29 cellular contexts compared by ENCODE assay signal in genomic region chr13:60745343-60745742, GRCh38.
DNase-seq lines count a peak whose midpoint lies in the region; ATAC-seq, FAIRE-seq and TF ChIP-seq lines count a peak whose summit lies in the region.
"Had no signal": no experiment of that assay in that cellular context is flagged by ENCODE, and none has a peak within 500 bp of the region (broad histone marks: within the 10 kb centered on the region; RNA-seq: fewer than 3 reads in every experiment).

No MANE protein-coding gene starts in this region.

- H3K4me2 ChIP-seq in mesenchymal stem cell (ENCODE audit: low read length, poor library complexity, severe bottlenecking) = no peak overlapping the region
- H3K4me2 ChIP-seq: BLaER1 had no signal

- no peaks in the 10 kb centered on the region for H3K79me1 ChIP-seq in mesenchymal stem cell (replicated peaks; ENCODE audit: low read length, poor library complexity, severe bottlenecking)

- no peaks in the 10 kb centered on the region for H3K9me3 ChIP-seq in mesenchymal stem cell (ENCODE audit: control insufficient read depth, low read length)
- H3K9me3 ChIP-seq: BE2C, BLaER1 had no signal

- no peak overlapping the region for H3K27ac Mint-ChIP-seq in stimulated activated naive CD8-positive, alpha-beta T cell treated with anti-CD3 and anti-CD28 coated beads, Interleukin-15, amount 100 ng/mL, for 72 hours
- H3K27ac Mint-ChIP-seq: CD14-positive monocyte; CD4-positive, alpha-beta memory T cell; CD4-positive, CD25-positive, alpha-beta regulatory T cell had no signal

- H2AK5ac ChIP-seq in mesenchymal stem cell (ENCODE audit: low read length, severe bottlenecking) = no peak overlapping the region

- no peak for ATAC-seq in stimulated activated naive CD8-positive, alpha-beta T cell treated with anti-CD3 and anti-CD28 coated beads, Interleukin-15, amount 100 ng/mL, for 72 hours
- no peak for ATAC-seq in GM18858 (IDR thresholded peaks at IDR 0.05; ENCODE audit: unreplicated experiment)
- ATAC-seq: GM12878 had no signal

- H3K4me3 ChIP-seq in bronchial epithelial cell (ENCODE audit: low read depth, low read length) = no peak overlapping the region
- H3K4me3 ChIP-seq in mesenchymal stem cell (ENCODE audit: insufficient read depth in 1 of 2, low read depth in 1 of 2, low read length in 2 of 2) = no peak overlapping the region
- H3K4me3 ChIP-seq in retinal pigment epithelial cell (ENCODE audit: low read length) = no peak overlapping the region
- H3K4me3 ChIP-seq: BLaER1, GM12878 had no signal

- TF ChIP-seq CTCF in bronchial epithelial cell (IDR thresholded peaks at IDR 0.05; ENCODE audit: insufficient read depth, low read length, severe bottlenecking) = no peak
- no peak for TF ChIP-seq CTCF in retinal pigment epithelial cell (conservative IDR thresholded peaks at IDR 0.05; ENCODE audit: low read depth, low read length)

- H3K27me3 ChIP-seq in bronchial epithelial cell (ENCODE audit: control insufficient read depth, insufficient read depth, low read length) = no peaks in the 10 kb centered on the region
- H3K27me3 ChIP-seq in mesenchymal stem cell (ENCODE audit: control insufficient read depth in 1 of 2, insufficient read depth in 1 of 2, low read length in 2 of 2) = peaks cover 0 to 3% of the 10 kb centered on the region in 2 experiments
- H3K27me3 ChIP-seq: BLaER1 had no signal

- 52% methylated on average over 3 of the region's 3 CpGs for WGBS in mesenchymal stem cell

- no peak overlapping the region for H3K9ac ChIP-seq in mesenchymal stem cell (ENCODE audit: low read length)
- H3K9ac ChIP-seq: BLaER1 had no signal

- no peak overlapping the region for H2BK15ac ChIP-seq in mesenchymal stem cell (ENCODE audit: low read depth, poor library complexity, severe bottlenecking)

- no peak overlapping the region for H2BK12ac ChIP-seq in mesenchymal stem cell (ENCODE audit: low read length in 2 of 2)

- H3K4me1 Mint-ChIP-seq in stimulated activated naive CD8-positive, alpha-beta T cell treated with anti-CD3 and anti-CD28 coated beads, Interleukin-15, amount 100 ng/mL, for 72 hours = no peaks in the 10 kb centered on the region
- H3K4me1 Mint-ChIP-seq: CD14-positive monocyte; CD4-positive, alpha-beta memory T cell; CD4-positive, CD25-positive, alpha-beta regulatory T cell; CD8-positive, alpha-beta memory T cell had no signal

- H4K8ac ChIP-seq in mesenchymal stem cell (ENCODE audit: low read length) = no peak overlapping the region

- DNase-seq in astrocyte of the hippocampus (ENCODE audit: low read depth, low spot score) (peak; percentile 44), bronchial epithelial cell (ENCODE audit: low read depth) (no peak), mesenchymal stem cell (peak; percentile 3), retinal pigment epithelial cell (ENCODE audit: low read depth) (peak; percentile 75), HTR-8/SVneo (ENCODE audit: insufficient read length, low spot score) (no peak)
- DNase-seq in stimulated activated naive CD8-positive, alpha-beta T cell treated with anti-CD3 and anti-CD28 coated beads, Interleukin-15, amount 100 ng/mL, for 72 hours = no peak
- DNase-seq in effector CD4-positive, alpha-beta T cell = no peak
- DNase-seq: 8988T; ACHN; BE2C; C1 segment of cervical spinal cord; CD4-positive, alpha-beta memory T cell; CD4-positive, CD25-positive, alpha-beta regulatory T cell; CD8-positive, alpha-beta memory T cell; COR-L47; DMS 273 treated with DMSO at 0.1 percent for 48 hours; DMS153; DMS53; DMS79; DND-41; EL; GDM1 had no signal

- H3K27me3 Mint-ChIP-seq in stimulated activated naive CD8-positive, alpha-beta T cell treated with anti-CD3 and anti-CD28 coated beads, Interleukin-15, amount 100 ng/mL, for 72 hours = no peaks in the 10 kb centered on the region
- H3K27me3 Mint-ChIP-seq: CD4-positive, alpha-beta memory T cell; CD4-positive, CD25-positive, alpha-beta regulatory T cell had no signal

- no peaks in the 10 kb centered on the region for H3K4me1 ChIP-seq in mesenchymal stem cell (ENCODE audit: control insufficient read depth, insufficient read depth, low read depth, low read length)
- H3K4me1 ChIP-seq: BE2C, BLaER1 had no signal

- H3K4me3 Mint-ChIP-seq in stimulated activated naive CD8-positive, alpha-beta T cell treated with anti-CD3 and anti-CD28 coated beads, Interleukin-15, amount 100 ng/mL, for 72 hours = no peak overlapping the region
- H3K4me3 Mint-ChIP-seq: CD14-positive monocyte; CD4-positive, alpha-beta memory T cell; CD4-positive, CD25-positive, alpha-beta regulatory T cell; CD8-positive, alpha-beta memory T cell had no signal

- no peak overlapping the region for H3K4ac ChIP-seq in mesenchymal stem cell (ENCODE audit: low read depth in 1 of 2, low read length in 2 of 2)

- FAIRE-seq in bronchial epithelial cell (lab: Jason Lieb, UNC) (peak; percentile 36), HTR-8/SVneo (lab: Jason Lieb, UNC) (no peak)
- FAIRE-seq: A204.1, GM12878, GM12892, GM18507 had no signal

- no peak overlapping the region for H3K18ac ChIP-seq in mesenchymal stem cell (ENCODE audit: low read depth in 1 of 2, low read length in 2 of 2)

- peaks cover 11 to 17% of the 10 kb centered on the region in 2 donors for H3K9me3 Mint-ChIP-seq in stimulated activated naive CD8-positive, alpha-beta T cell treated with anti-CD3 and anti-CD28 coated beads, Interleukin-15, amount 100 ng/mL, for 72 hours

- no peak overlapping the region for H2AFZ ChIP-seq in mesenchymal stem cell (ENCODE audit: low read depth, low read length)

- no peak overlapping the region for H3K14ac ChIP-seq in mesenchymal stem cell (ENCODE audit: low read length in 2 of 2)

- H3K36me3 ChIP-seq in bronchial epithelial cell (ENCODE audit: control insufficient read depth, insufficient read depth, low read length) = no peaks in the 10 kb centered on the region
- no peaks in the 10 kb centered on the region for H3K36me3 ChIP-seq in mesenchymal stem cell (ENCODE audit: control insufficient read depth in 1 of 2, insufficient read depth in 2 of 2, low read depth in 1 of 2, low read length in 2 of 2)
- H3K36me3 ChIP-seq: BE2C, BLaER1 had no signal

- H2BK120ac ChIP-seq in mesenchymal stem cell (ENCODE audit: low read depth, low read length) = no peak overlapping the region

- no peak overlapping the region for H2BK5ac ChIP-seq in mesenchymal stem cell (ENCODE audit: low read depth, low read length, poor library complexity, severe bottlenecking)

- H3K23ac ChIP-seq in mesenchymal stem cell (ENCODE audit: low read length in 2 of 2) = no peak overlapping the region

- H3K27ac ChIP-seq in mesenchymal stem cell (ENCODE audit: low read length, poor library complexity, severe bottlenecking) = no peak overlapping the region
- H3K27ac ChIP-seq: BLaER1 had no signal

- H4K91ac ChIP-seq in mesenchymal stem cell (ENCODE audit: low read length) = no peak overlapping the region

Comparison
In these comparisons a context has a peak if more than half of its experiments do, and no peak if none do; other contexts are left out.
1. DNase-seq: peak in astrocyte of the hippocampus (single experiment), mesenchymal stem cell (single experiment) and retinal pigment epithelial cell (single experiment); none in bronchial epithelial cell (single experiment), HTR-8/SVneo (single experiment), stimulated activated naive CD8-positive, alpha-beta T cell treated with anti-CD3 and anti-CD28 coated beads, Interleukin-15, amount 100 ng/mL, for 72 hours (0 of 2) and effector CD4-positive, alpha-beta T cell (single experiment).